8 cellular contexts compared by ENCODE assay signal in genomic region chr10:62804384-62805138, GRCh38. TPM values are rescaled to one million over a fixed set of nuclear protein-coding genes. Genes with fewer than 3 reads are reported as not detected.
DNase-seq lines count a peak whose midpoint lies in the region; FAIRE-seq and TF ChIP-seq lines count a peak whose summit lies in the region.

ADO (plus strand) TSS chr10:62804720; CDS start chr10:62805060, 340 bp downstream.

- peak; percentile 86 for FAIRE-seq in H54 (lab: Jason Lieb, UNC)

- H3K9me3 ChIP-seq in ES-I3 (ENCODE audit: control insufficient read depth, insufficient read depth, low read length): no peaks in the 10 kb centered on the region
- no peaks in the 10 kb centered on the region for H3K9me3 ChIP-seq in SJSA1 (replicated peaks)
- no peaks in the 10 kb centered on the region for H3K9me3 ChIP-seq in neuron (ENCODE audit: low read length)

- H3K36me3 ChIP-seq in ES-I3 (ENCODE audit: insufficient read depth, low read length): no peaks in the 10 kb centered on the region
- peaks cover 33% of the 10 kb centered on the region for H3K36me3 ChIP-seq in SJSA1
- no peaks in the 10 kb centered on the region for H3K36me3 ChIP-seq in neuron (ENCODE audit: insufficient read depth, low read length)

- peak within 1 kb of the TSS; percentile 97 for H3K4me3 Mint-ChIP-seq in activated naive CD4-positive, alpha-beta T cell treated with anti-CD3 and anti-CD28 coated beads for 36 hours

- peaks cover 37% of the 10 kb centered on the region for H3K4me1 Mint-ChIP-seq in activated naive CD4-positive, alpha-beta T cell treated with anti-CD3 and anti-CD28 coated beads for 36 hours (ENCODE audit: low read depth)

- DNase-seq in H54 (ENCODE audit: insufficient read length, low spot score) (peak; percentile 92), LoVo (ENCODE audit: low spot score) (peak; percentile 87), SJSA1 (ENCODE audit: low read depth in 1 of 2, low spot score in 2 of 2) (peak; percentile 83 to 94), foreskin melanocyte (peak; percentile 83)
- peak; percentile 82 for DNase-seq in activated naive CD4-positive, alpha-beta T cell treated with anti-CD3 and anti-CD28 coated beads for 36 hours

- H3K27me3 ChIP-seq in SJSA1 (replicated peaks): 0 out of 2 replicates have a peak, but pooled peaks cover 3% of the 10 kb centered on the region
- no peaks in the 10 kb centered on the region for H3K27me3 ChIP-seq in neuron (ENCODE audit: insufficient read depth, low read length)

- H3K4me1 ChIP-seq in ES-I3 (ENCODE audit: insufficient read depth, low read length): peaks cover 18% of the 10 kb centered on the region
- H3K4me1 ChIP-seq in SJSA1 (replicated peaks): peaks cover 21% of the 10 kb centered on the region
- H3K4me1 ChIP-seq in neuron (ENCODE audit: insufficient read depth, low read length): peaks cover 34% of the 10 kb centered on the region

- peak within 1 kb of the TSS; percentile 90 for H3K4me3 ChIP-seq in SJSA1
- H3K4me3 ChIP-seq in neuron (ENCODE audit: low read length): peak within 1 kb of the TSS; percentile 61

- peak within 1 kb of the TSS; percentile 100 for H3K27ac Mint-ChIP-seq in activated naive CD4-positive, alpha-beta T cell treated with anti-CD3 and anti-CD28 coated beads for 36 hours

- H3K27me3 Mint-ChIP-seq in activated naive CD4-positive, alpha-beta T cell treated with anti-CD3 and anti-CD28 coated beads for 36 hours (ENCODE audit: low read depth): no peaks in the 10 kb centered on the region

- no peaks in the 10 kb centered on the region for H3K9me3 Mint-ChIP-seq in activated naive CD4-positive, alpha-beta T cell treated with anti-CD3 and anti-CD28 coated beads for 36 hours

- intact Hi-C loops in activated naive CD4-positive, alpha-beta T cell treated with anti-CD3 and anti-CD28 coated beads for 36 hours (cut with micrococcal nuclease): loop anchor here (1.0 kb wide), 4 partner anchors 12 to 167 kb away; partner anchors contain the start of gene EGR2

- peak within 1 kb of the TSS; percentile 88 for H3K9ac ChIP-seq in ES-I3 (ENCODE audit: low read depth, low read length)

- H3K27ac ChIP-seq in SJSA1 (peak within 1 kb of the TSS; percentile 88), temporal lobe (ENCODE audit: low read depth, low read length) (peak within 1 kb of the TSS; percentile 97)

- peaks cover 31% of the 10 kb centered on the region for H3K36me3 Mint-ChIP-seq in activated naive CD4-positive, alpha-beta T cell treated with anti-CD3 and anti-CD28 coated beads for 36 hours (ENCODE audit: low read depth)

- peak; percentile 75 for TF ChIP-seq POLR2A in H54 (IDR thresholded peaks at IDR 0.05; ENCODE audit: low read depth, low read length)

- CTCF ChIA-PET in activated naive CD4-positive, alpha-beta T cell treated with anti-CD3 and anti-CD28 coated beads for 36 hours (lab: Charles Lee): interaction anchor here (1.0 to 1.8 kb wide), 3 partner anchors 13 to 55 kb away, joined by 3 to 7 read pairs (median 4); no protein-coding TSS in a partner anchor

- H2AFZ ChIP-seq in neuron (ENCODE audit: low read depth, low read length): peak within 1 kb of the TSS; percentile 87

RNA-seq across cellular contexts. Expression of gene ADO, which starts in this region (rescaled TPM):
- 36.9 and 39.5 TPM in 2 replicates for total RNA-seq in SJSA1 (2014; rRNA removed; shearing (Covaris generic))
- 10 to 100 TPM; 24.9 to 26.2 TPM for total RNA-seq in activated naive CD4-positive, alpha-beta T cell treated with anti-CD3 and anti-CD28 coated beads for 36 hours
- total RNA-seq in temporal lobe: 29.7 TPM

Comparison
In these comparisons a context has a peak if more than half of its experiments do, and no peak if none do; other contexts are left out.
1. Peak in every context shown above with its lines: DNase-seq, H3K4me3 ChIP-seq and H3K27ac ChIP-seq.